In genomic region chr4:112916868-112917267, GRCh38 we compare ENCODE assay signal across 1 cellular context.
TF ChIP-seq lines count a peak whose summit lies in the region.

No MANE protein-coding gene starts in this region.

TF ChIP-seq in GM23338, 12 proteins besides CTCF, POLR2A, EP300 and RAD21 (continued from another document):
- no peak for TF ChIP-seq REST (IDR thresholded peaks at IDR 0.05; ENCODE audit: unreplicated experiment)
- no peak for TF ChIP-seq ETS1 (IDR thresholded peaks at IDR 0.05)
